In genomic region chr1:2289607-2290006, GRCh38 we compare ENCODE assay signal across 11 cellular contexts.
DNase-seq lines count a peak whose midpoint lies in the region; ATAC-seq and TF ChIP-seq lines count a peak whose summit lies in the region.
"Had no signal": no experiment of that assay in that cellular context is flagged by ENCODE, and none has a peak within 500 bp of the region (broad histone marks: within the 10 kb centered on the region; RNA-seq: fewer than 3 reads in every experiment).

No MANE protein-coding gene starts in this region.

- no peak for ATAC-seq in CD8-positive, alpha-beta T cell
- peak; percentile 0 for ATAC-seq in sciatic nerve

- peaks cover 82% of the 10 kb centered on the region for H4K20me1 ChIP-seq in hepatocyte (ENCODE audit: insufficient read depth, poor library complexity, severe bottlenecking)

- peak overlapping the region; percentile 80 for H3K4me3 Mint-ChIP-seq in CD8-positive, alpha-beta T cell

- H3K4me1 ChIP-seq in CD8-positive, alpha-beta T cell (ENCODE audit: insufficient read depth, low read length), result peaks cover 76% of the 10 kb centered on the region
- H3K4me1 ChIP-seq in SJSA1 (replicated peaks), result peaks cover 32% of the 10 kb centered on the region
- peaks cover 59% of the 10 kb centered on the region for H3K4me1 ChIP-seq in effector memory CD4-positive, alpha-beta T cell (ENCODE audit: control insufficient read depth, insufficient read depth, low read length, poor library complexity, severe bottlenecking)
- H3K4me1 ChIP-seq in hepatocyte (ENCODE audit: insufficient read depth), result no peaks in the 10 kb centered on the region

- H3K9me3 Mint-ChIP-seq in CD8-positive, alpha-beta T cell, result no peaks in the 10 kb centered on the region

- no peaks in the 10 kb centered on the region for H3K27me3 ChIP-seq in CD8-positive, alpha-beta T cell (ENCODE audit: insufficient read depth, low read length)
- H3K27me3 ChIP-seq in SJSA1 (replicated peaks) (no peaks in the 10 kb centered on the region), hepatocyte (no peaks in the 10 kb centered on the region)
- no peaks in the 10 kb centered on the region for H3K27me3 ChIP-seq in effector memory CD4-positive, alpha-beta T cell (replicated peaks; ENCODE audit: control insufficient read depth, insufficient read depth, low read length, poor library complexity, severe bottlenecking)

- no peaks in the 10 kb centered on the region for H3K27me3 Mint-ChIP-seq in CD8-positive, alpha-beta T cell (ENCODE audit: low read depth)

- WGBS in hepatocyte (ENCODE audit: low lambda C conversion rate, missing lambda C conversion rate), result 85% methylated on average over 5 of the region's 9 CpGs

- POLR2A ChIA-PET in CD8-positive, alpha-beta T cell (lab: Charles Lee), result interaction anchor here (1.0 to 1.2 kb wide), 3 partner anchors 12 to 72 kb away, joined by 3 to 6 read pairs (median 3); partner anchors contain the start of gene SKI

- peak overlapping the region; percentile 54 for H3K4me3 ChIP-seq in CD8-positive, alpha-beta T cell (ENCODE audit: low read depth, low read length)
- H3K4me3 ChIP-seq in SJSA1 (no peak overlapping the region), hepatocyte (no peak overlapping the region)
- peak overlapping the region; percentile 36 for H3K4me3 ChIP-seq in effector memory CD4-positive, alpha-beta T cell (ENCODE audit: insufficient read depth, low read depth, low read length, poor library complexity, severe bottlenecking)

- peaks cover 99% of the 10 kb centered on the region for H3K79me2 ChIP-seq in hepatocyte

- TF ChIP-seq CTCF in CD8-positive, alpha-beta T cell (IDR thresholded peaks at IDR 0.05), result no peak
- no peak for TF ChIP-seq CTCF in hepatocyte (IDR thresholded peaks at IDR 0.05; ENCODE audit: poor library complexity)

- peaks cover 76% of the 10 kb centered on the region for H3K4me1 Mint-ChIP-seq in CD8-positive, alpha-beta T cell (ENCODE audit: low read depth)

- no peaks in the 10 kb centered on the region for H3K9me2 ChIP-seq in hepatocyte (replicated peaks; ENCODE audit: insufficient read depth)

- no peak overlapping the region for H2AFZ ChIP-seq in hepatocyte

- peaks cover 5% of the 10 kb centered on the region for H3K36me3 Mint-ChIP-seq in CD8-positive, alpha-beta T cell

- CTCF ChIA-PET in CD8-positive, alpha-beta T cell (lab: Charles Lee), result interaction anchor here (1.1 to 1.3 kb wide), 3 partner anchors 22 to 94 kb away, joined by 3 to 4 read pairs (median 4); partner anchors contain the start of gene FAAP20

- no peak for DNase-seq in CD8-positive, alpha-beta T cell
- DNase-seq in SJSA1 (ENCODE audit: low read depth in 1 of 2, low spot score in 2 of 2) (peak in 1 of 2 experiments; percentile 22), sciatic nerve (ENCODE audit: low spot score) (no peak), AML-193 (lab: John Stamatoyannopoulos, UW) (no peak), hepatocyte (ENCODE audit: low spot score) (no peak), amniotic stem cell (lab: John Stamatoyannopoulos, UW) (no peak), DMS 273 (lab: John Stamatoyannopoulos, UW; ENCODE audit: unreplicated experiment) (no peak)
- DNase-seq in effector memory CD4-positive, alpha-beta T cell, result no peak
- DNase-seq: NCI-H82, posterior cingulate gyrus had no signal

- peak overlapping the region; percentile 60 for H3K27ac ChIP-seq in CD8-positive, alpha-beta T cell (ENCODE audit: low read depth, low read length)
- H3K27ac ChIP-seq in SJSA1, result peak overlapping the region; percentile 94
- H3K27ac ChIP-seq in effector memory CD4-positive, alpha-beta T cell (ENCODE audit: insufficient read depth, low read length, poor library complexity, severe bottlenecking), result peak overlapping the region; percentile 71
- H3K27ac ChIP-seq in hepatocyte, result no peak overlapping the region
- H3K27ac ChIP-seq: VCaP had no signal

- no peaks in the 10 kb centered on the region for H3K9me3 ChIP-seq in CD8-positive, alpha-beta T cell (ENCODE audit: low read length)
- H3K9me3 ChIP-seq in SJSA1 (replicated peaks) (no peaks in the 10 kb centered on the region), hepatocyte (ENCODE audit: low read depth) (no peaks in the 10 kb centered on the region)
- no peaks in the 10 kb centered on the region for H3K9me3 ChIP-seq in effector memory CD4-positive, alpha-beta T cell (ENCODE audit: control insufficient read depth, low read length)

- H3K36me3 ChIP-seq in CD8-positive, alpha-beta T cell (ENCODE audit: insufficient read depth, low read length), result no peaks in the 10 kb centered on the region
- no peaks in the 10 kb centered on the region for H3K36me3 ChIP-seq in SJSA1
- H3K36me3 ChIP-seq in effector memory CD4-positive, alpha-beta T cell (ENCODE audit: control insufficient read depth, insufficient read depth, low read length), result no peaks in the 10 kb centered on the region
- no peaks in the 10 kb centered on the region for H3K36me3 ChIP-seq in hepatocyte (replicated peaks; ENCODE audit: insufficient read depth, low read depth)

- intact Hi-C loops in CD8-positive, alpha-beta T cell (cut with DNase I, micrococcal nuclease), result loop anchor here (1.0 to 2.0 kb wide), 3 partner anchors 9 to 55 kb away; no protein-coding TSS in a partner anchor
- intact Hi-C loops in sciatic nerve (cut with DNase I), result loop anchor here (10.0 kb wide), 1 partner anchor 55 kb away; no protein-coding TSS in a partner anchor

- peak overlapping the region; percentile 95 for H3K27ac Mint-ChIP-seq in CD8-positive, alpha-beta T cell

- H3K4me2 ChIP-seq in hepatocyte, result no peak overlapping the region

Comparison
In these comparisons a context has a peak if more than half of its experiments do, and no peak if none do; other contexts are left out.
1. H3K4me3 ChIP-seq: peak in CD8-positive, alpha-beta T cell (single experiment) and effector memory CD4-positive, alpha-beta T cell (single experiment); none in SJSA1 (single experiment) and hepatocyte (single experiment).